ENCODE assay signal across 9 cellular contexts in genomic region chr9:92406506-92406905, GRCh38. TPM values are rescaled to one million over a fixed set of nuclear protein-coding genes. Genes with fewer than 3 reads are reported as not detected.
DNase-seq lines count a peak whose midpoint lies in the region; ATAC-seq and TF ChIP-seq lines count a peak whose summit lies in the region.
"Had no signal": no experiment of that assay in that cellular context is flagged by ENCODE, and none has a peak within 500 bp of the region (broad histone marks: within the 10 kb centered on the region; RNA-seq: fewer than 3 reads in every experiment).

No MANE protein-coding gene starts in this region.

- H3K4me2 ChIP-seq in OCI-LY1 (ENCODE audit: low read length) = peak overlapping the region; percentile 67

- peaks cover 0 to 2% (median 0%) of the 10 kb centered on the region in 5 donors for H3K36me3 Mint-ChIP-seq in naive thymus-derived CD4-positive, alpha-beta T cell

- H3K4me1 ChIP-seq in OCI-LY1 (ENCODE audit: insufficient read depth, low read length, severe bottlenecking) (peaks cover 28% of the 10 kb centered on the region), adipocyte (ENCODE audit: control insufficient read depth, insufficient read depth, low read length) (peaks cover 39% of the 10 kb centered on the region)
- H3K4me1 ChIP-seq in naive thymus-derived CD4-positive, alpha-beta T cell (ENCODE audit: control insufficient read depth in 2 of 2, insufficient read depth in 2 of 2, low read length in 2 of 2) = peaks cover 0 to 22% of the 10 kb centered on the region in 2 donors

- no peaks in the 10 kb centered on the region for H3F3A ChIP-seq in OCI-LY1 (ENCODE audit: insufficient read depth, low read length)

- no peaks in the 10 kb centered on the region for H3K9me3 Mint-ChIP-seq in naive thymus-derived CD4-positive, alpha-beta T cell

- H3K36me3 ChIP-seq in OCI-LY1 (ENCODE audit: insufficient read depth, low read length) (no peaks in the 10 kb centered on the region), adipocyte (ENCODE audit: control insufficient read depth, insufficient read depth, low read length, severe bottlenecking) (no peaks in the 10 kb centered on the region)
- peaks cover 0 to 4% (median 0%) of the 10 kb centered on the region in 3 experiments for H3K36me3 ChIP-seq in naive thymus-derived CD4-positive, alpha-beta T cell (ENCODE audit: control insufficient read depth in 2 of 3, insufficient read depth in 3 of 3, low read length in 3 of 3)

- CTCF ChIA-PET in naive thymus-derived CD4-positive, alpha-beta T cell (lab: Charles Lee) = interaction anchor here (0.6 kb wide), 1 partner anchor 33 kb away, joined by 5 read pairs; no protein-coding TSS in a partner anchor

- peak overlapping the region; percentile 71 to 90 (median 87) for H3K27ac Mint-ChIP-seq in naive thymus-derived CD4-positive, alpha-beta T cell

- peaks cover 15 to 30% (median 28%) of the 10 kb centered on the region in 7 donors for H3K4me1 Mint-ChIP-seq in naive thymus-derived CD4-positive, alpha-beta T cell

- no peaks in the 10 kb centered on the region for H3K9me2 ChIP-seq in OCI-LY1 (ENCODE audit: low read depth, low read length)

- no peak for TF ChIP-seq CTCF in OCI-LY1 (IDR thresholded peaks at IDR 0.05; ENCODE audit: low read length)

- H2AFZ ChIP-seq in OCI-LY1 (ENCODE audit: low read length) = no peak overlapping the region

- peak overlapping the region; percentile 31; the same call in 1 of the 2 replicates for H3K9ac ChIP-seq in OCI-LY1 (ENCODE audit: low read length)
- no peak overlapping the region for H3K9ac ChIP-seq in adipocyte (ENCODE audit: low read length)

- H4K20me1 ChIP-seq in OCI-LY1 (ENCODE audit: insufficient read depth, low read length) = no peaks in the 10 kb centered on the region

- H3K27me3 ChIP-seq in OCI-LY1 (ENCODE audit: insufficient read depth, low read length) (no peaks in the 10 kb centered on the region), adipocyte (replicated peaks; ENCODE audit: control insufficient read depth, insufficient read depth, low read length) (no peaks in the 10 kb centered on the region)
- no peaks in the 10 kb centered on the region for H3K27me3 ChIP-seq in naive thymus-derived CD4-positive, alpha-beta T cell (ENCODE audit: control insufficient read depth in 2 of 2, insufficient read depth in 2 of 2, low read length in 2 of 2)

- H3K4me3 ChIP-seq in OCI-LY1 (ENCODE audit: low read depth, low read length, poor library complexity, severe bottlenecking) (peak overlapping the region; percentile 47), adipocyte (ENCODE audit: low read length) (peak overlapping the region; percentile 40)
- H3K4me3 ChIP-seq in naive thymus-derived CD4-positive, alpha-beta T cell (ENCODE audit: low read length) = peak overlapping the region; percentile 59
- H3K4me3 ChIP-seq: SK-N-MC had no signal

- no peaks in the 10 kb centered on the region for H3K79me2 ChIP-seq in OCI-LY1 (ENCODE audit: insufficient read depth, low read length)

- peak overlapping the region; percentile 63 to 82 (median 77) for H3K4me3 Mint-ChIP-seq in naive thymus-derived CD4-positive, alpha-beta T cell

- no peak for DNase-seq in Right ventricle myocardium inferior (ENCODE audit: missing footprints)
- DNase-seq in cardiac septum (ENCODE audit: low spot score) = no peak
- peak; percentile 24 for DNase-seq in adipocyte (ENCODE audit: low read depth)
- peak in 7 of 9 donors; percentile 27 to 60 (median 49) for DNase-seq in naive thymus-derived CD4-positive, alpha-beta T cell
- DNase-seq in COLO829 (ENCODE audit: low spot score) = no peak
- DNase-seq in cortex of kidney (lab: John Stamatoyannopoulos, UW) = no peak

- intact Hi-C loops in Right ventricle myocardium inferior (cut with DNase I) = no loop called here
- intact Hi-C loops in cardiac septum (cut with DNase I) = no loop called here
- intact Hi-C loops in naive thymus-derived CD4-positive, alpha-beta T cell (cut with micrococcal nuclease) = loop anchor here in 1 of 2 donors (5.0 kb wide), 1 partner anchor 79 kb away; the partner anchor contains the start of genes CENPP and NOL8

- peak; percentile 85 for ATAC-seq in Right ventricle myocardium inferior
- peak; percentile 91 for ATAC-seq in naive thymus-derived CD4-positive, alpha-beta T cell
- ATAC-seq in GM21515 (IDR thresholded peaks at IDR 0.05; ENCODE audit: unreplicated experiment) = no peak

- peak overlapping the region; percentile 62 for H3K27ac ChIP-seq in OCI-LY1 (ENCODE audit: low read depth, low read length, poor library complexity, severe bottlenecking)
- H3K27ac ChIP-seq in naive thymus-derived CD4-positive, alpha-beta T cell (ENCODE audit: low read depth, low read length) = peak overlapping the region; percentile 55

- POLR2A ChIA-PET in naive thymus-derived CD4-positive, alpha-beta T cell (lab: Charles Lee) = interaction anchor here (1.7 kb wide), 1 partner anchor 81 kb away, joined by 12 read pairs; the partner anchor contains the start of genes CENPP and NOL8

- no peaks in the 10 kb centered on the region for H3K9me3 ChIP-seq in OCI-LY1 (ENCODE audit: low read length)
- H3K9me3 ChIP-seq in adipocyte (ENCODE audit: control insufficient read depth, low read length) = no peaks in the 10 kb centered on the region
- H3K9me3 ChIP-seq in naive thymus-derived CD4-positive, alpha-beta T cell (ENCODE audit: control insufficient read depth in 2 of 3, low read length in 3 of 3) = no peaks in the 10 kb centered on the region

- no peaks in the 10 kb centered on the region for H3K27me3 Mint-ChIP-seq in naive thymus-derived CD4-positive, alpha-beta T cell

RNA-seq across cellular contexts. Expression of gene OGN, which starts 2.1 kb away (rescaled TPM):
- 9.3 TPM for total RNA-seq in Right ventricle myocardium inferior
- 15.2 TPM for total RNA-seq in cardiac septum
- total RNA-seq in naive thymus-derived CD4-positive, alpha-beta T cell = under 1 TPM in 2 of 5 experiments, not detected in 3; 0.22 to 0.27 TPM
- polyA plus RNA-seq in naive thymus-derived CD4-positive, alpha-beta T cell = under 1 TPM; 0.10 to 0.18 TPM

RNA-seq across cellular contexts. Expression of gene OMD, which starts 17.8 kb away (rescaled TPM):
- total RNA-seq in Right ventricle myocardium inferior = 3.2 TPM
- 6.5 TPM for total RNA-seq in cardiac septum
- total RNA-seq in naive thymus-derived CD4-positive, alpha-beta T cell = not detected
- not detected for polyA plus RNA-seq in naive thymus-derived CD4-positive, alpha-beta T cell

Comparison
In these comparisons a context has a peak if more than half of its experiments do, and no peak if none do; other contexts are left out.
1. DNase-seq: peak in adipocyte (single experiment) and naive thymus-derived CD4-positive, alpha-beta T cell (7 of 9); none in Right ventricle myocardium inferior (single experiment), cardiac septum (single experiment), COLO829 (single experiment) and cortex of kidney (single experiment).
2. Peak in every context shown above with its lines, with median percentiles within 50 percentile points of each other: H3K4me3 ChIP-seq.